Comparison of ENCODE assay signal across 1 cellular context in the genomic region with DNA sequence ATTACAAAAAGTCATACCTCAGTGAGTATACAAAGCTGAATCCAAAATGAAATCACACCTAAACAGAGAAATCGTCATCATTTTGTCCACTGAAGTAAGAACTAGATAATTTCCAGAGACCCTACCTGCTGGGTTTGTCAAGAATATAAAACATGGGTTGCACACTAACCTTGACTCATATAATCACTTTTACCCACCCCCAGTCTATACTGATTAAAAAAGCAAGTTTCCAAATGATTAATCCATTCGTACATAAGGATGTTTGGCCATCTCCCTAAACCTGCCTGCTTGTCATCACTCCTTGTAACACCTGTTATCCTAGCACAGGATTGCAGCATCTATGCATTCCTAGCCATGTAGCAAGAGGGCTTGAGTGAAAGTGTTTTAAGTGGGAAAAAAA.
TF ChIP-seq lines count a peak whose summit lies in the region.

No MANE protein-coding gene starts in this region.

TF ChIP-seq in GM12891, 5 proteins besides CTCF, POLR2A, EP300 and RAD21:
- TF ChIP-seq SPI1 (IDR thresholded peaks at IDR 0.05; ENCODE audit: low read depth, low read length) (no peak), POU2F2 (IDR thresholded peaks at IDR 0.05; ENCODE audit: low read depth, low read length) (no peak), POLR2AphosphoS5 (IDR thresholded peaks at IDR 0.05; ENCODE audit: low read depth, low read length) (no peak), PAX5 (IDR thresholded peaks at IDR 0.05; ENCODE audit: insufficient read depth, low read length, severe bottlenecking) (no peak), TAF1 (IDR thresholded peaks at IDR 0.05; ENCODE audit: low read depth, low read length) (no peak)
